In genomic region chr4:13783800-13784411, GRCh38 we compare ENCODE assay signal across 11 cellular contexts.
DNase-seq lines count a peak whose midpoint lies in the region; ATAC-seq, FAIRE-seq and TF ChIP-seq lines count a peak whose summit lies in the region.
"Had no signal": no experiment of that assay in that cellular context is flagged by ENCODE, and none has a peak within 500 bp of the region (broad histone marks: within the 10 kb centered on the region; RNA-seq: fewer than 3 reads in every experiment).

No MANE protein-coding gene starts in this region.

- H3K36me3 ChIP-seq in right atrium auricular region (no peaks in the 10 kb centered on the region), kidney (ENCODE audit: control insufficient read depth in 1 of 2, insufficient read depth in 2 of 2, low read length in 2 of 2) (no peaks in the 10 kb centered on the region)

- DNase-seq in Right ventricle myocardium inferior (ENCODE audit: missing footprints) (no peak), right atrium auricular region (ENCODE audit: low spot score) (no peak), WTC11 (ENCODE audit: low spot score) (no peak), iPS-NIHi7 (ENCODE audit: extremely low spot score) (peak; percentile 22), GDM1 (lab: John Stamatoyannopoulos, UW) (no peak), kidney (no peak)
- DNase-seq: DND-41, NCI-H524 treated with DMSO at 0.1 percent for 48 hours had no signal

- H3K9ac ChIP-seq in kidney (ENCODE audit: low read length in 2 of 2), result no peak overlapping the region

- H3K4me1 ChIP-seq in right atrium auricular region (no peaks in the 10 kb centered on the region), kidney (ENCODE audit: control insufficient read depth in 1 of 2, insufficient read depth in 1 of 2, low read depth in 1 of 2, low read length in 2 of 2) (no peaks in the 10 kb centered on the region)

- no peaks in the 10 kb centered on the region for H3K27me3 ChIP-seq in right atrium auricular region

- ATAC-seq in Right ventricle myocardium inferior (peak; percentile 28), WTC11 (peak; percentile 43; the same call in 1 of the 2 replicates), GM18909 (IDR thresholded peaks at IDR 0.05; ENCODE audit: poor library complexity, unreplicated experiment) (no peak)

- no peak for FAIRE-seq in kidney (lab: Jason Lieb, UNC)
- FAIRE-seq: A204.1 had no signal

- no peaks in the 10 kb centered on the region for H3K27me3 Mint-ChIP-seq in WTC11 (ENCODE audit: low read depth)

- CTCF ChIA-PET in WTC11 (lab: Charles Lee), result no interaction called here

- POLR2A ChIA-PET in WTC11 (lab: Charles Lee), result no interaction called here

- H3K4me3 ChIP-seq in right atrium auricular region (no peak overlapping the region), kidney (ENCODE audit: low read length in 2 of 2) (peak overlapping the region in 1 of 2 donors; percentile 28)

- no peaks in the 10 kb centered on the region for H3K4me1 Mint-ChIP-seq in WTC11

- H3K36me3 Mint-ChIP-seq in WTC11, result no peaks in the 10 kb centered on the region

- H3K9me3 Mint-ChIP-seq in WTC11, result 0 out of 2 replicates have a peak, but pooled peaks cover 5% of the 10 kb centered on the region

- TF ChIP-seq CTCF in right atrium auricular region (IDR thresholded peaks at IDR 0.05) (no peak), WTC11 (IDR thresholded peaks at IDR 0.05) (no peak), kidney (IDR thresholded peaks at IDR 0.05; ENCODE audit: borderline replicate concordance, extremely low read depth, insufficient read depth) (no peak)

- no peak overlapping the region for H3K4me3 Mint-ChIP-seq in WTC11

- intact Hi-C loops in Right ventricle myocardium inferior (cut with DNase I), result no loop called here
- intact Hi-C loops in kidney (cut with DNase I), result no loop called here

- H3K27ac Mint-ChIP-seq in WTC11, result no peak overlapping the region

- H3K9me3 ChIP-seq in right atrium auricular region (no peaks in the 10 kb centered on the region), kidney (ENCODE audit: control insufficient read depth in 1 of 2, low read length in 2 of 2) (no peaks in the 10 kb centered on the region)

- H3K27ac ChIP-seq in right atrium auricular region (no peak overlapping the region), temporal lobe (ENCODE audit: low read depth, low read length) (peak overlapping the region; percentile 98), kidney (ENCODE audit: low read depth in 2 of 2, low read length in 2 of 2) (no peak overlapping the region)

TF ChIP-seq in WTC11, 78 proteins besides CTCF, POLR2A, EP300 and RAD21:
- no peak for TF ChIP-seq ZMAT4 (CRISPR knock-in tag; IDR thresholded peaks at IDR 0.05)
- TF ChIP-seq ERG (CRISPR knock-in tag; IDR thresholded peaks at IDR 0.05), result no peak
- TF ChIP-seq, protein P1, sequence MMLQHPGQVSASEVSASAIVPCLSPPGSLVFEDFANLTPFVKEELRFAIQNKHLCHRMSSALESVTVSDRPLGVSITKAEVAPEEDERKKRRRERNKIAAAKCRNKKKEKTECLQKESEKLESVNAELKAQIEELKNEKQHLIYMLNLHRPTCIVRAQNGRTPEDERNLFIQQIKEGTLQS (CRISPR knock-in tag; conservative IDR thresholded peaks at IDR 0.05), result no peak
- TF ChIP-seq ZNF263 (CRISPR knock-in tag; IDR thresholded peaks at IDR 0.05; ENCODE audit: low read depth), result no peak
- TF ChIP-seq, protein P2, sequence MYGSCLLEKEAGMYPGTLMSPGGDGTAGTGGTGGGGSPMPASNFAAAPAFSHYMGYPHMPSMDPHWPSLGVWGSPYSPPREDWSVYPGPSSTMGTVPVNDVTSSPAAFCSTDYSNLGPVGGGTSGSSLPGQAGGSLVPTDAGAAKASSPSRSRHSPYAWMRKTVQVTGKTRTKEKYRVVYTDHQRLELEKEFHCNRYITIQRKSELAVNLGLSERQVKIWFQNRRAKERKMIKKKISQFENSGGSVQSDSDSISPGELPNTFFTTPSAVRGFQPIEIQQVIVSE (CRISPR knock-in tag; IDR thresholded peaks at IDR 0.05; ENCODE audit: borderline replicate concordance), result no peak
- no peak for TF ChIP-seq ELF4 (CRISPR knock-in tag; IDR thresholded peaks at IDR 0.05; ENCODE audit: low read depth)
- no peak for TF ChIP-seq IRF2 (CRISPR knock-in tag; IDR thresholded peaks at IDR 0.05; ENCODE audit: borderline replicate concordance, low read depth)
- TF ChIP-seq, protein P3, sequence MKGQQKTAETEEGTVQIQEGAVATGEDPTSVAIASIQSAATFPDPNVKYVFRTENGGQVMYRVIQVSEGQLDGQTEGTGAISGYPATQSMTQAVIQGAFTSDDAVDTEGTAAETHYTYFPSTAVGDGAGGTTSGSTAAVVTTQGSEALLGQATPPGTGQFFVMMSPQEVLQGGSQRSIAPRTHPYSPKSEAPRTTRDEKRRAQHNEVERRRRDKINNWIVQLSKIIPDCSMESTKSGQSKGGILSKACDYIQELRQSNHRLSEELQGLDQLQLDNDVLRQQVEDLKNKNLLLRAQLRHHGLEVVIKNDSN (CRISPR knock-in tag; IDR thresholded peaks at IDR 0.05), result no peak
- TF ChIP-seq SOX15 (CRISPR knock-in tag; IDR thresholded peaks at IDR 0.05), result no peak
- no peak for TF ChIP-seq MXD4 (CRISPR knock-in tag; IDR thresholded peaks at IDR 0.05; ENCODE audit: borderline replicate concordance)
- TF ChIP-seq, protein P4, sequence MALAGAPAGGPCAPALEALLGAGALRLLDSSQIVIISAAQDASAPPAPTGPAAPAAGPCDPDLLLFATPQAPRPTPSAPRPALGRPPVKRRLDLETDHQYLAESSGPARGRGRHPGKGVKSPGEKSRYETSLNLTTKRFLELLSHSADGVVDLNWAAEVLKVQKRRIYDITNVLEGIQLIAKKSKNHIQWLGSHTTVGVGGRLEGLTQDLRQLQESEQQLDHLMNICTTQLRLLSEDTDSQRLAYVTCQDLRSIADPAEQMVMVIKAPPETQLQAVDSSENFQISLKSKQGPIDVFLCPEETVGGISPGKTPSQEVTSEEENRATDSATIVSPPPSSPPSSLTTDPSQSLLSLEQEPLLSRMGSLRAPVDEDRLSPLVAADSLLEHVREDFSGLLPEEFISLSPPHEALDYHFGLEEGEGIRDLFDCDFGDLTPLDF (CRISPR knock-in tag; IDR thresholded peaks at IDR 0.05), result no peak
- TF ChIP-seq ZNF512 (CRISPR knock-in tag; IDR thresholded peaks at IDR 0.05; ENCODE audit: borderline replicate concordance), result no peak
- TF ChIP-seq PRRX2 (CRISPR knock-in tag; IDR thresholded peaks at IDR 0.05), result no peak
